17 cellular contexts compared by ENCODE assay signal in the genomic region with DNA sequence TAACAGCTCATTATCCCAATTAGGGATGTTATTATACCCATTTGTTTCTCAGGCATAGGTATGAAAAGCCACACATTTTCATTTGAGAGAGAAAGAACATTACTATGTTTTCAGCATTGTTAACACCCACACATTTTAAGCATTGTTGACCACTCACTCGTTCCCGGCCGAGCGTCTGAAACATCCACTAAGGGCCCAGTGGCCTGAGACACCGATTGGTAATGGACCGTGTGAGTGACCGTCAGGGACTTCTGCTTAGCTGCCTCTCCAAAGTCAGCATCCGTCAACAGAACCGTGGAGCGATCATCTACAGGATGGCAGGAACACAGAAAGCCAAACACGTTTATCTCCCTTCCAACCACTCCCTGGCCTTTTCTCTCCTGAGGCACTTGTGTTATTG.
A peak's percentile ranks its signal among the peaks of the same experiment; 100 is the strongest.
DNase-seq lines count a peak whose midpoint lies in the region; ATAC-seq and TF ChIP-seq lines count a peak whose summit lies in the region.
"Had no signal": no experiment of that assay in that cellular context is flagged by ENCODE, and none has a peak within 500 bp of the region (broad histone marks: within the 10 kb centered on the region; RNA-seq: fewer than 3 reads in every experiment).

No MANE protein-coding gene starts in this region.

- no peak overlapping the region for H3K4me3 Mint-ChIP-seq in effector memory CD8-positive, alpha-beta T cell
- H3K4me3 Mint-ChIP-seq: CD4-positive, alpha-beta memory T cell had no signal

- H3K9me3 ChIP-seq in esophagus squamous epithelium: no peaks in the 10 kb centered on the region
- H3K9me3 ChIP-seq in stomach smooth muscle (ENCODE audit: control insufficient read depth in 2 of 2, low read length in 2 of 2): no peaks in the 10 kb centered on the region

- no peaks in the 10 kb centered on the region for H3K36me3 Mint-ChIP-seq in effector memory CD8-positive, alpha-beta T cell (ENCODE audit: insufficient read depth)
- H3K36me3 Mint-ChIP-seq: CD4-positive, alpha-beta memory T cell had no signal

- peaks cover 0 to 16% (median 0%) of the 10 kb centered on the region in 3 donors for H3K4me1 ChIP-seq in esophagus squamous epithelium
- peaks cover 64% of the 10 kb centered on the region for H3K4me1 ChIP-seq in stomach smooth muscle (ENCODE audit: control insufficient read depth, insufficient read depth, low read length)

- H3K9me3 Mint-ChIP-seq in effector memory CD8-positive, alpha-beta T cell: peaks cover 11 to 25% of the 10 kb centered on the region in 2 donors

- no peaks in the 10 kb centered on the region for H3K27me3 ChIP-seq in esophagus squamous epithelium
- no peaks in the 10 kb centered on the region for H3K27me3 ChIP-seq in stomach smooth muscle (ENCODE audit: control insufficient read depth in 1 of 2, insufficient read depth in 2 of 2, low read length in 2 of 2)

- H3K27ac ChIP-seq in esophagus squamous epithelium (peak overlapping the region; percentile 48 to 85 (median 76)), stomach smooth muscle (ENCODE audit: low read length) (peak overlapping the region; percentile 99)
- H3K27ac ChIP-seq: GM23248, RWPE1 had no signal

- no peaks in the 10 kb centered on the region for H3K27me3 Mint-ChIP-seq in effector memory CD8-positive, alpha-beta T cell
- H3K27me3 Mint-ChIP-seq: CD4-positive, alpha-beta memory T cell had no signal

- no peak overlapping the region for H3K27ac Mint-ChIP-seq in effector memory CD8-positive, alpha-beta T cell
- H3K27ac Mint-ChIP-seq: CD4-positive, alpha-beta memory T cell had no signal

- TF ChIP-seq CTCF in esophagus squamous epithelium (IDR thresholded peaks at IDR 0.05): no peak

- 81 to 95% methylated on average over 10 to 11 of the region's 11 CpGs for WGBS in esophagus squamous epithelium, 2 donors

- H3K4me3 ChIP-seq in esophagus squamous epithelium (no peak overlapping the region), stomach smooth muscle (ENCODE audit: low read length in 2 of 2) (no peak overlapping the region)
- H3K4me3 ChIP-seq: GM23248 had no signal

- peak overlapping the region in 1 of 2 donors; percentile 21 for H3K9ac ChIP-seq in stomach smooth muscle (ENCODE audit: low read length in 2 of 2)
- H3K9ac ChIP-seq: GM23248 had no signal

- H3K36me3 ChIP-seq in esophagus squamous epithelium: no peaks in the 10 kb centered on the region
- no peaks in the 10 kb centered on the region for H3K36me3 ChIP-seq in stomach smooth muscle (ENCODE audit: control insufficient read depth in 2 of 2, insufficient read depth in 2 of 2, low read length in 2 of 2)

- ATAC-seq in effector memory CD8-positive, alpha-beta T cell (replicated peaks): no peak
- ATAC-seq: HCT116, PC-3 had no signal

- H3K4me1 Mint-ChIP-seq in effector memory CD8-positive, alpha-beta T cell (ENCODE audit: low read depth in 2 of 2): no peaks in the 10 kb centered on the region
- H3K4me1 Mint-ChIP-seq: CD4-positive, alpha-beta memory T cell had no signal

- intact Hi-C loops in esophagus squamous epithelium (cut with DNase I): no loop called here

- DNase-seq in NCI-H510A treated with DMSO at 0.1 percent for 48 hours (lab: John Stamatoyannopoulos, UW) (peak; percentile 62), NCI-H510A (lab: John Stamatoyannopoulos, UW) (no peak), esophagus squamous epithelium (lab: John Stamatoyannopoulos, UW) (no peak), NCI-H146 (lab: John Stamatoyannopoulos, UW) (no peak), NCI-H446 (lab: John Stamatoyannopoulos, UW) (no peak), NCI-H69 (lab: John Stamatoyannopoulos, UW) (no peak)
- no peak for DNase-seq in effector memory CD8-positive, alpha-beta T cell
- DNase-seq: 8988T; CD4-positive, alpha-beta memory T cell; GM23248; MV-4-11; NCI-H2081 treated with DMSO at 0.1 percent for 48 hours; NCI-H526; PC-3 had no signal

- no peak for TF ChIP-seq POLR2A in esophagus squamous epithelium (IDR thresholded peaks at IDR 0.05)
